Comparison of ENCODE assay signal across 8 cellular contexts in genomic region chr19:19538077-19538764, GRCh38. TPM values are rescaled to one million over a fixed set of nuclear protein-coding genes. Genes with fewer than 3 reads are reported as not detected.
DNase-seq lines count a peak whose midpoint lies in the region; ATAC-seq and TF ChIP-seq lines count a peak whose summit lies in the region.

Gene CILP2, plus strand, starts transcription at chr19:19538265. Its CDS starts 85 bp downstream, at chr19:19538350.

- H3K9me3 Mint-ChIP-seq in activated T-helper 1 cell treated with anti-CD3 and anti-CD28 coated beads, Interleukin-12 subunit alpha, Interleukin-12 subunit beta, Interleukin-2, Interleukin-4 antibody, amounts not matched to agents 30 ng/mL and 10 ng/mL and 1 ng/mL, durations not matched to agents 14 hours and 24 hours and 36 hours = no peaks in the 10 kb centered on the region

- peaks cover 5% of the 10 kb centered on the region for H3K36me3 Mint-ChIP-seq in activated T-helper 1 cell treated with anti-CD3 and anti-CD28 coated beads, Interleukin-12 subunit alpha, Interleukin-12 subunit beta, Interleukin-2, Interleukin-4 antibody, amounts not matched to agents 30 ng/mL and 10 ng/mL and 1 ng/mL, durations not matched to agents 14 hours and 24 hours and 36 hours (ENCODE audit: low read depth)

- peak within 1 kb of the TSS; percentile 9; the same call in 1 of the 2 replicates for H3K4me3 ChIP-seq in AG10803 (ENCODE audit: low read length)
- peak within 1 kb of the TSS; percentile 29 for H3K4me3 ChIP-seq in iPS-11a (ENCODE audit: low read depth, low read length)

- no peak within 1 kb of the TSS for H3K27ac Mint-ChIP-seq in activated T-helper 1 cell treated with anti-CD3 and anti-CD28 coated beads, Interleukin-12 subunit alpha, Interleukin-12 subunit beta, Interleukin-2, Interleukin-4 antibody, amounts not matched to agents 30 ng/mL and 10 ng/mL and 1 ng/mL, durations not matched to agents 14 hours and 24 hours and 36 hours

- peaks cover 18% of the 10 kb centered on the region for H3K27me3 Mint-ChIP-seq in activated T-helper 1 cell treated with anti-CD3 and anti-CD28 coated beads, Interleukin-12 subunit alpha, Interleukin-12 subunit beta, Interleukin-2, Interleukin-4 antibody, amounts not matched to agents 30 ng/mL and 10 ng/mL and 1 ng/mL, durations not matched to agents 14 hours and 24 hours and 36 hours (ENCODE audit: insufficient read depth)

- intact Hi-C loops in activated T-helper 1 cell treated with anti-CD3 and anti-CD28 coated beads, Interleukin-12 subunit alpha, Interleukin-12 subunit beta, Interleukin-2, Interleukin-4 antibody, amounts not matched to agents 30 ng/mL and 10 ng/mL and 1 ng/mL, durations not matched to agents 14 hours and 24 hours and 36 hours (cut with micrococcal nuclease) = no loop called here

- TF ChIP-seq CTCF in AG10803 (conservative IDR thresholded peaks at IDR 0.05; ENCODE audit: low read length) = no peak

- POLR2A ChIA-PET in HEK293T (lab: Yijun Ruan, JAX) = no interaction called here

- CTCF ChIA-PET in HEK293T (lab: Yijun Ruan, JAX) = no interaction called here

- no peak for DNase-seq in AG10803 (ENCODE audit: low read depth)
- peak; percentile 88 for DNase-seq in HEK293T (ENCODE audit: extremely low spot score)
- DNase-seq in activated T-helper 1 cell treated with anti-CD3 and anti-CD28 coated beads, Interleukin-12 subunit alpha, Interleukin-12 subunit beta, Interleukin-2, Interleukin-4 antibody, amounts not matched to agents 30 ng/mL and 10 ng/mL and 1 ng/mL, durations not matched to agents 14 hours and 24 hours and 36 hours (ENCODE audit: low spot score) = no peak
- DNase-seq in stimulated activated CD4-positive, alpha-beta T cell treated with anti-CD3 and anti-CD28 coated beads, Interleukin-4, amount 100 ng/mL, for 48 hours (ENCODE audit: low read depth in 2 of 2) = peak; percentile 26 to 29
- DNase-seq in hepatic stellate cell (ENCODE audit: low spot score) = no peak
- no peak for DNase-seq in cerebellum (ENCODE audit: low spot score)

- H3K4me3 Mint-ChIP-seq in activated T-helper 1 cell treated with anti-CD3 and anti-CD28 coated beads, Interleukin-12 subunit alpha, Interleukin-12 subunit beta, Interleukin-2, Interleukin-4 antibody, amounts not matched to agents 30 ng/mL and 10 ng/mL and 1 ng/mL, durations not matched to agents 14 hours and 24 hours and 36 hours = peak within 1 kb of the TSS; percentile 49

- peaks cover 34% of the 10 kb centered on the region for H3K4me1 Mint-ChIP-seq in activated T-helper 1 cell treated with anti-CD3 and anti-CD28 coated beads, Interleukin-12 subunit alpha, Interleukin-12 subunit beta, Interleukin-2, Interleukin-4 antibody, amounts not matched to agents 30 ng/mL and 10 ng/mL and 1 ng/mL, durations not matched to agents 14 hours and 24 hours and 36 hours (ENCODE audit: low read depth)

- ATAC-seq in HG02763 (IDR thresholded peaks at IDR 0.05; ENCODE audit: unreplicated experiment) = no peak

TF ChIP-seq in HEK293T, 16 proteins besides CTCF, POLR2A, EP300 and RAD21:
- TF ChIP-seq FOXM1 (IDR thresholded peaks at IDR 0.05; ENCODE audit: borderline replicate concordance) = no peak
- TF ChIP-seq L3MBTL2 (conservative IDR thresholded peaks at IDR 0.05) = no peak

RNA-seq across cellular contexts. Expression of gene CILP2, which starts in this region (rescaled TPM):
- 0.26 and 0.29 TPM in 2 replicates for total RNA-seq in activated T-helper 1 cell treated with anti-CD3 and anti-CD28 coated beads, Interleukin-12 subunit alpha, Interleukin-12 subunit beta, Interleukin-2, Interleukin-4 antibody, amounts not matched to agents 30 ng/mL and 10 ng/mL and 1 ng/mL, durations not matched to agents 14 hours and 24 hours and 36 hours
- 0.64 TPM for total RNA-seq in cerebellum

Comparison
In these comparisons a context has a peak if more than half of its experiments do, and no peak if none do; other contexts are left out.
1. DNase-seq: peak in HEK293T (single experiment) and stimulated activated CD4-positive, alpha-beta T cell treated with anti-CD3 and anti-CD28 coated beads, Interleukin-4, amount 100 ng/mL, for 48 hours (2 of 2); none in AG10803 (single experiment), activated T-helper 1 cell treated with anti-CD3 and anti-CD28 coated beads, Interleukin-12 subunit alpha, Interleukin-12 subunit beta, Interleukin-2, Interleukin-4 antibody, amounts not matched to agents 30 ng/mL and 10 ng/mL and 1 ng/mL, durations not matched to agents 14 hours and 24 hours and 36 hours (single experiment), hepatic stellate cell (single experiment) and cerebellum (single experiment).